ENCODE assay signal across 8 cellular contexts in the genomic region with DNA sequence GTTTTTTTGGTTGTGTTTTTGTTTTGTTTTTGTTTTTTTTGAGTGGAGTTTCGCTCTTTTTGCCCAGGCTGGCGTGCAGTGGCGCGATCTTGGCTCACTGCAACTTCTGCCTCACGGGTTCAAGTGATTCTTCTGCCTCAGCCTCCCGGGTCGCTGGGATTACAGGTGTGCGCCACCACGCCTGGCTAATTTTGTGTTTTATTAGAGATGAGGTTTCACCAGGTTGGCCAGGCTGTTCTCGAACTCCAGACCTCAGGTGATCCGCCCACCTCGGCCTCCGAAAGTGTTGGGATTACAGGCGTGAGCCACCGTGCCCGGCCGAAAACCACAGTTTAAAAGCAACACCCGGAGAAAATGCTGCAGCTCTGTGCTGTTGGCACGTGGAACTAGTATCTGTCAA. TPM values are rescaled to one million over a fixed set of nuclear protein-coding genes. Genes with fewer than 3 reads are reported as not detected.
A peak's percentile ranks its signal among the peaks of the same experiment; 100 is the strongest.
DNase-seq lines count a peak whose midpoint lies in the region; ATAC-seq and TF ChIP-seq lines count a peak whose summit lies in the region.
"Not testable (repeated sequence)": the region's sequence is repeated elsewhere in the genome, so short reads cannot be mapped to it uniquely, and the experiment has no call there.

No MANE protein-coding gene starts in this region.

- peak overlapping the region; percentile 86 for H3K9ac ChIP-seq in Loucy (ENCODE audit: low read depth, low read length, poor library complexity, severe bottlenecking)
- H3K9ac ChIP-seq in muscle layer of colon (ENCODE audit: low read length); skeletal muscle tissue (ENCODE audit: low read depth in 1 of 3, low read length in 3 of 3): not testable (repeated sequence)

- peaks cover 16% of the 10 kb centered on the region for H4K20me1 ChIP-seq in Loucy (ENCODE audit: insufficient read depth, low read length, poor library complexity, severe bottlenecking)

- not testable (repeated sequence) for H3K4me1 Mint-ChIP-seq in Caco-2 (ENCODE audit: low read depth, unreplicated experiment)
- peaks cover 39% of the 10 kb centered on the region for H3K4me1 Mint-ChIP-seq in activated CD4-positive, alpha-beta T cell treated with anti-CD3 and anti-CD28 coated beads, Interleukin-2, amount 10 ng/mL, durations not matched to agents 24 days and 14 days

- not testable (repeated sequence) for H3K9me3 ChIP-seq in Caco-2; Loucy (ENCODE audit: insufficient read depth, low read depth, low read length); heart right ventricle; muscle layer of colon (ENCODE audit: low read length); skeletal muscle tissue (ENCODE audit: control insufficient read depth in 3 of 3, low read length in 3 of 3); uterus

- peaks cover 16% of the 10 kb centered on the region for H3K36me3 Mint-ChIP-seq in Caco-2 (ENCODE audit: insufficient read depth, unreplicated experiment)
- H3K36me3 Mint-ChIP-seq in activated CD4-positive, alpha-beta T cell treated with anti-CD3 and anti-CD28 coated beads, Interleukin-2, amount 10 ng/mL, durations not matched to agents 24 days and 14 days (ENCODE audit: low read depth): peaks cover 38% of the 10 kb centered on the region

- not testable (repeated sequence) for H3K9me2 ChIP-seq in Loucy (replicated peaks; ENCODE audit: low read depth, low read length)

- not testable (repeated sequence) for H3K9me3 Mint-ChIP-seq in Caco-2 (ENCODE audit: unreplicated experiment); activated CD4-positive, alpha-beta T cell treated with anti-CD3 and anti-CD28 coated beads, Interleukin-2, amount 10 ng/mL, durations not matched to agents 24 days and 14 days

- not testable (repeated sequence) for H3K27ac ChIP-seq in coronary artery; muscle layer of colon (ENCODE audit: low read depth, low read length); skeletal muscle tissue (ENCODE audit: low read depth, low read length); uterus
- H3K27ac ChIP-seq in heart right ventricle: peak overlapping the region in 5 of 10 donors; percentile 6 to 96 (median 91)

- H3K4me1 ChIP-seq in Caco-2, uterus: not testable (repeated sequence)
- H3K4me1 ChIP-seq in Loucy (ENCODE audit: insufficient read depth, low read length, poor library complexity, severe bottlenecking): peaks cover 45% of the 10 kb centered on the region
- H3K4me1 ChIP-seq in heart right ventricle: peaks cover 6 to 88% (median 47%) of the 10 kb centered on the region in 9 donors
- peaks cover 18% of the 10 kb centered on the region for H3K4me1 ChIP-seq in muscle layer of colon (ENCODE audit: insufficient read depth, low read length)
- peaks cover 24 to 29% (median 26%) of the 10 kb centered on the region in 3 donors for H3K4me1 ChIP-seq in skeletal muscle tissue (ENCODE audit: control insufficient read depth in 3 of 3, insufficient read depth in 3 of 3, low read length in 3 of 3)

- H2AFZ ChIP-seq in Loucy (ENCODE audit: low read length): not testable (repeated sequence)

- H3K27ac Mint-ChIP-seq in Caco-2 (ENCODE audit: unreplicated experiment); activated CD4-positive, alpha-beta T cell treated with anti-CD3 and anti-CD28 coated beads, Interleukin-2, amount 10 ng/mL, durations not matched to agents 24 days and 14 days: not testable (repeated sequence)

- DNase-seq in Caco-2; coronary artery (ENCODE audit: low spot score); heart right ventricle; uterus: not testable (repeated sequence)
- DNase-seq in activated CD4-positive, alpha-beta T cell treated with anti-CD3 and anti-CD28 coated beads, Interleukin-2, amount 10 ng/mL, durations not matched to agents 24 days and 14 days: peak; percentile 74

- not testable (repeated sequence) for H3K27me3 ChIP-seq in Caco-2 (replicated peaks; ENCODE audit: control insufficient read depth, insufficient read depth, low read length); Loucy (ENCODE audit: insufficient read depth, low read length, poor library complexity, severe bottlenecking); heart right ventricle; muscle layer of colon (ENCODE audit: control insufficient read depth in 1 of 2, insufficient read depth in 2 of 2, low read length in 2 of 2); skeletal muscle tissue (ENCODE audit: control insufficient read depth in 3 of 3, insufficient read depth in 3 of 3, low read length in 3 of 3); uterus

- POLR2A ChIA-PET in Caco-2 (lab: Charles Lee): interaction anchor here (1.8 kb wide), 1 partner anchor 23 kb away, joined by 13 read pairs; the partner anchor contains the start of gene PIK3C2B

- intact Hi-C loops in Caco-2 (cut with micrococcal nuclease; ENCODE audit: unreplicated experiment); activated CD4-positive, alpha-beta T cell treated with anti-CD3 and anti-CD28 coated beads, Interleukin-2, amount 10 ng/mL, durations not matched to agents 24 days and 14 days (cut with micrococcal nuclease); heart right ventricle (cut with DNase I); uterus (cut with DNase I; ENCODE audit: low total_unique reads): not testable (repeated sequence)

- peaks cover 11% of the 10 kb centered on the region; the same call in 1 of the 2 replicates for H3F3A ChIP-seq in Loucy (ENCODE audit: low read depth)

- peak overlapping the region; percentile 84 for H3K4me2 ChIP-seq in Loucy (ENCODE audit: low read depth, low read length, poor library complexity, severe bottlenecking)

- H3K4me3 Mint-ChIP-seq in Caco-2 (ENCODE audit: unreplicated experiment); activated CD4-positive, alpha-beta T cell treated with anti-CD3 and anti-CD28 coated beads, Interleukin-2, amount 10 ng/mL, durations not matched to agents 24 days and 14 days: not testable (repeated sequence)

- not testable (repeated sequence) for TF ChIP-seq CTCF in Caco-2 (IDR thresholded peaks at IDR 0.05; ENCODE audit: insufficient read depth in 1 of 2, low read depth in 1 of 2, low read length in 1 of 2, severe bottlenecking in 1 of 2, unreplicated experiment in 1 of 2); Loucy (conservative IDR thresholded peaks at IDR 0.05; ENCODE audit: low read length); coronary artery (IDR thresholded peaks at IDR 0.05); heart right ventricle (IDR thresholded peaks at IDR 0.05); uterus (IDR thresholded peaks at IDR 0.05)

- not testable (repeated sequence) for H3K27me3 Mint-ChIP-seq in Caco-2 (ENCODE audit: insufficient read depth, unreplicated experiment); activated CD4-positive, alpha-beta T cell treated with anti-CD3 and anti-CD28 coated beads, Interleukin-2, amount 10 ng/mL, durations not matched to agents 24 days and 14 days

- not testable (repeated sequence) for ATAC-seq in heart right ventricle

- CTCF ChIA-PET in Caco-2 (lab: Charles Lee): not testable (repeated sequence)

- H3K79me2 ChIP-seq in Loucy (ENCODE audit: insufficient read depth, low read length): peaks cover 59% of the 10 kb centered on the region

- not testable (repeated sequence) for BruUV-seq in Caco-2 (replicated peaks; lab: Mats Ljungman, UMichigan)

- not testable (repeated sequence) for H3K36me3 ChIP-seq in Caco-2 (ENCODE audit: control insufficient read depth, insufficient read depth, low read length); Loucy (ENCODE audit: insufficient read depth, low read length); skeletal muscle tissue (ENCODE audit: control insufficient read depth in 3 of 3, insufficient read depth in 3 of 3, low read length in 3 of 3); uterus
- H3K36me3 ChIP-seq in heart right ventricle: peaks cover 0 to 20% (median 0%) of the 10 kb centered on the region in 9 donors
- H3K36me3 ChIP-seq in muscle layer of colon (ENCODE audit: insufficient read depth, low read length): peaks cover 19% of the 10 kb centered on the region

- H3K4me3 ChIP-seq in Caco-2 (ENCODE audit: low read depth, low read length): peak overlapping the region; percentile 49
- H3K4me3 ChIP-seq in Loucy (ENCODE audit: low read length, poor library complexity, severe bottlenecking): peak overlapping the region; percentile 84
- peak overlapping the region; percentile 87 for H3K4me3 ChIP-seq in coronary artery
- peak overlapping the region in 9 of 10 donors; percentile 49 to 83 (median 73) for H3K4me3 ChIP-seq in heart right ventricle
- H3K4me3 ChIP-seq in muscle layer of colon (ENCODE audit: low read depth in 1 of 2, low read length in 2 of 2): peak overlapping the region; percentile 75 to 80
- peak overlapping the region; percentile 89 to 98 (median 91) for H3K4me3 ChIP-seq in skeletal muscle tissue (ENCODE audit: low read length in 3 of 3)
- peak overlapping the region; percentile 81 to 88 for H3K4me3 ChIP-seq in uterus

- 89 to 92% methylated on average over 19 of the region's 19 CpGs for WGBS in heart right ventricle, 2 donors

- TF ChIP-seq POLR2A in uterus (IDR thresholded peaks at IDR 0.05): not testable (repeated sequence)

RNA-seq across cellular contexts. Expression of gene MDM4, which starts 1.2 kb away (rescaled TPM):
- total RNA-seq in Caco-2 (2022): 56.5 and 58.9 TPM in 2 replicates
- total RNA-seq in activated CD4-positive, alpha-beta T cell treated with anti-CD3 and anti-CD28 coated beads, Interleukin-2, amount 10 ng/mL, durations not matched to agents 24 days and 14 days: 81.5 and 85.5 TPM in 2 replicates
- total RNA-seq in heart right ventricle: 10 to 100 TPM; 30.7 to 43.7 (median 40.5) TPM
- polyA plus RNA-seq in heart right ventricle: 10 to 100 TPM in 1 of 2 donors, 1 to 10 TPM in 1; 3.7 to 17.6 TPM
- 56.9 TPM for total RNA-seq in skeletal muscle tissue
- total RNA-seq in uterus: 100 to 1,000 TPM in 3 of 4 donors, 10 to 100 TPM in 1; 31.0 to 141 (median 134) TPM

RNA-seq across cellular contexts. Expression of gene PIK3C2B, which starts 22.8 kb away (rescaled TPM):
- total RNA-seq in Caco-2 (2022): 24.7 and 28.5 TPM in 2 replicates
- 22.7 and 23.6 TPM in 2 replicates for total RNA-seq in activated CD4-positive, alpha-beta T cell treated with anti-CD3 and anti-CD28 coated beads, Interleukin-2, amount 10 ng/mL, durations not matched to agents 24 days and 14 days
- 10 to 100 TPM; 16.4 to 31.9 (median 23.0) TPM for total RNA-seq in heart right ventricle
- 10 to 100 TPM in 1 of 2 donors, 1 to 10 TPM in 1; 4.4 to 16.6 TPM for polyA plus RNA-seq in heart right ventricle
- total RNA-seq in skeletal muscle tissue: 31.8 TPM
- total RNA-seq in uterus: 10 to 100 TPM in 3 of 4 donors, 1 to 10 TPM in 1; 7.4 to 81.5 (median 38.3) TPM
